Comparison of ENCODE assay signal across 14 cellular contexts in genomic region chr12:94553130-94553519, GRCh38.
DNase-seq lines count a peak whose midpoint lies in the region; ATAC-seq and TF ChIP-seq lines count a peak whose summit lies in the region.
"Had no signal": no experiment of that assay in that cellular context is flagged by ENCODE, and none has a peak within 500 bp of the region (broad histone marks: within the 10 kb centered on the region; RNA-seq: fewer than 3 reads in every experiment).

No MANE protein-coding gene starts in this region.

- 94 to 96% methylated on average over 6 of the region's 6 CpGs for WGBS in endodermal cell (ENCODE audit: insufficient coverage in 1 of 2, insufficient read length in 1 of 2), 2 experiments

- H3K27ac ChIP-seq in endodermal cell (ENCODE audit: low read depth, low read length) = no peak overlapping the region
- H3K27ac ChIP-seq: BLaER1, Peyer's patch, upper lobe of left lung had no signal

- DNase-seq in AG09319 (ENCODE audit: extremely low read depth, low read depth) = peak; percentile 28
- peak; percentile 72 for DNase-seq in NCI-H226
- peak; percentile 12 for DNase-seq in endodermal cell
- peak; percentile 80 for DNase-seq in medulla oblongata (ENCODE audit: extremely low spot score)
- no peak for DNase-seq in DMS153 treated with DMSO at 0.1 percent for 48 hours (lab: John Stamatoyannopoulos, UW; ENCODE audit: unreplicated experiment)
- DNase-seq in iPS-NIHi11 (ENCODE audit: low spot score) = no peak
- DNase-seq in activated CD4-positive, alpha-beta T cell treated with anti-CD3 and anti-CD28 coated beads, Interleukin-2, amount 50 U/mL, for 1 hour = no peak
- no peak for DNase-seq in stimulated activated naive CD8-positive, alpha-beta T cell treated with anti-CD3 and anti-CD28 coated beads, Interleukin-15, amount 100 ng/mL, for 72 hours
- DNase-seq: kidney glomerular epithelial cell, upper lobe of left lung had no signal

- H3K9me3 Mint-ChIP-seq in endodermal cell = peaks cover 8% of the 10 kb centered on the region
- peaks cover 9 to 13% of the 10 kb centered on the region in 2 donors for H3K9me3 Mint-ChIP-seq in stimulated activated naive CD8-positive, alpha-beta T cell treated with anti-CD3 and anti-CD28 coated beads, Interleukin-15, amount 100 ng/mL, for 72 hours

- H3K27ac Mint-ChIP-seq in endodermal cell = no peak overlapping the region
- H3K27ac Mint-ChIP-seq in stimulated activated naive CD8-positive, alpha-beta T cell treated with anti-CD3 and anti-CD28 coated beads, Interleukin-15, amount 100 ng/mL, for 72 hours = no peak overlapping the region
- H3K27ac Mint-ChIP-seq: activated T-helper 2 cell treated with anti-CD3 and anti-CD28 coated beads, Interferon-gamma antibody, Interleukin-2, Interleukin-4, amounts not matched to agents 10 μg/mL and 5 μg/mL and 100 μg/mL, durations not matched to agents 14 hours and 24 hours and 36 hours; WTC11 had no signal

- H3K27me3 ChIP-seq in endodermal cell (ENCODE audit: control insufficient read depth, insufficient read depth, low read length, poor library complexity, severe bottlenecking) = no peaks in the 10 kb centered on the region
- H3K27me3 ChIP-seq: BLaER1, Peyer's patch, upper lobe of left lung had no signal

- H3K9ac ChIP-seq in endodermal cell (ENCODE audit: extremely low read depth, low read length, poor library complexity, severe bottlenecking) = no peak overlapping the region
- H3K9ac ChIP-seq: BLaER1 had no signal

- H3K4me1 ChIP-seq in endodermal cell (ENCODE audit: control insufficient read depth, insufficient read depth, low read length) = no peaks in the 10 kb centered on the region
- H3K4me1 ChIP-seq: Peyer's patch, upper lobe of left lung had no signal

- no peaks in the 10 kb centered on the region for H3K36me3 ChIP-seq in endodermal cell (ENCODE audit: control insufficient read depth, insufficient read depth, low read length)
- H3K36me3 ChIP-seq: BLaER1, Peyer's patch, upper lobe of left lung had no signal

- peaks cover 4% of the 10 kb centered on the region for H3K27me3 Mint-ChIP-seq in endodermal cell (ENCODE audit: insufficient read depth)
- no peaks in the 10 kb centered on the region for H3K27me3 Mint-ChIP-seq in stimulated activated naive CD8-positive, alpha-beta T cell treated with anti-CD3 and anti-CD28 coated beads, Interleukin-15, amount 100 ng/mL, for 72 hours

- H3K4me1 Mint-ChIP-seq in endodermal cell = no peaks in the 10 kb centered on the region
- H3K4me1 Mint-ChIP-seq in stimulated activated naive CD8-positive, alpha-beta T cell treated with anti-CD3 and anti-CD28 coated beads, Interleukin-15, amount 100 ng/mL, for 72 hours = no peaks in the 10 kb centered on the region
- H3K4me1 Mint-ChIP-seq: WTC11 had no signal

- H3K9me3 ChIP-seq in endodermal cell (ENCODE audit: control insufficient read depth, low read length) = peaks cover under 1% of the 10 kb centered on the region
- H3K9me3 ChIP-seq: upper lobe of left lung had no signal

- H3K4me3 ChIP-seq in endodermal cell (ENCODE audit: low read length) = no peak overlapping the region
- H3K4me3 ChIP-seq: BLaER1, Peyer's patch, upper lobe of left lung had no signal

- no peak overlapping the region for H3K4me3 Mint-ChIP-seq in endodermal cell
- H3K4me3 Mint-ChIP-seq in stimulated activated naive CD8-positive, alpha-beta T cell treated with anti-CD3 and anti-CD28 coated beads, Interleukin-15, amount 100 ng/mL, for 72 hours = no peak overlapping the region
- H3K4me3 Mint-ChIP-seq: WTC11 had no signal

- TF ChIP-seq CTCF in AG09319 (IDR thresholded peaks at IDR 0.05; ENCODE audit: low read depth, low read length) = no peak
- no peak for TF ChIP-seq CTCF in endodermal cell (conservative IDR thresholded peaks at IDR 0.05)

- no peak for ATAC-seq in stimulated activated naive CD8-positive, alpha-beta T cell treated with anti-CD3 and anti-CD28 coated beads, Interleukin-15, amount 100 ng/mL, for 72 hours

- H3K36me3 Mint-ChIP-seq in endodermal cell (ENCODE audit: low read depth) = no peaks in the 10 kb centered on the region

Comparison
In these comparisons a context has a peak if more than half of its experiments do, and no peak if none do; other contexts are left out.
1. DNase-seq: peak in AG09319 (single experiment), NCI-H226 (single experiment), endodermal cell (single experiment) and medulla oblongata (single experiment); none in DMS153 treated with DMSO at 0.1 percent for 48 hours (single experiment), iPS-NIHi11 (single experiment), activated CD4-positive, alpha-beta T cell treated with anti-CD3 and anti-CD28 coated beads, Interleukin-2, amount 50 U/mL, for 1 hour (single experiment) and stimulated activated naive CD8-positive, alpha-beta T cell treated with anti-CD3 and anti-CD28 coated beads, Interleukin-15, amount 100 ng/mL, for 72 hours (0 of 2).